In the genomic region with DNA sequence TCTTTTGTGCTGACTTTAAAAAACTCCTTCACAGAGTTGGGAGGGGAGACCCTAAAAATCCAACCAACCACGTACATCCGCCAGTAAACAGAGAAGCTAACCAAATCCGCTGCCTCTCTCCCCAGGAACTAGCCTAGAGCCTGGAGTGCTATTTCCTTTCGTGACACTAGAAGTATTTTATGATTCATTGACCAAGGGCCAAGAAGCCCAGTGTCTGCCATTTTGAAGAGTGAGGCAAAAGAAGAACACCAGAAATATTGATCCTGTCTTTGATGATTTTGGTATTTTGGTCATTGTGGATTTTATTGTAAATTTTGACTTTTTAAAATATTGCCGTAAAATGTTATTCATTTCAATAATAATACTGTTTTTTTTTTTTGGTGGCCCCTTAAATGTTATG, we compare ENCODE assay signal across 2 cellular contexts.
TF ChIP-seq lines count a peak whose summit lies in the region.

No MANE protein-coding gene starts in this region.

TF ChIP-seq in HepG2, 621 proteins besides CTCF, POLR2A, EP300 and RAD21:
- TF ChIP-seq, protein P1, sequence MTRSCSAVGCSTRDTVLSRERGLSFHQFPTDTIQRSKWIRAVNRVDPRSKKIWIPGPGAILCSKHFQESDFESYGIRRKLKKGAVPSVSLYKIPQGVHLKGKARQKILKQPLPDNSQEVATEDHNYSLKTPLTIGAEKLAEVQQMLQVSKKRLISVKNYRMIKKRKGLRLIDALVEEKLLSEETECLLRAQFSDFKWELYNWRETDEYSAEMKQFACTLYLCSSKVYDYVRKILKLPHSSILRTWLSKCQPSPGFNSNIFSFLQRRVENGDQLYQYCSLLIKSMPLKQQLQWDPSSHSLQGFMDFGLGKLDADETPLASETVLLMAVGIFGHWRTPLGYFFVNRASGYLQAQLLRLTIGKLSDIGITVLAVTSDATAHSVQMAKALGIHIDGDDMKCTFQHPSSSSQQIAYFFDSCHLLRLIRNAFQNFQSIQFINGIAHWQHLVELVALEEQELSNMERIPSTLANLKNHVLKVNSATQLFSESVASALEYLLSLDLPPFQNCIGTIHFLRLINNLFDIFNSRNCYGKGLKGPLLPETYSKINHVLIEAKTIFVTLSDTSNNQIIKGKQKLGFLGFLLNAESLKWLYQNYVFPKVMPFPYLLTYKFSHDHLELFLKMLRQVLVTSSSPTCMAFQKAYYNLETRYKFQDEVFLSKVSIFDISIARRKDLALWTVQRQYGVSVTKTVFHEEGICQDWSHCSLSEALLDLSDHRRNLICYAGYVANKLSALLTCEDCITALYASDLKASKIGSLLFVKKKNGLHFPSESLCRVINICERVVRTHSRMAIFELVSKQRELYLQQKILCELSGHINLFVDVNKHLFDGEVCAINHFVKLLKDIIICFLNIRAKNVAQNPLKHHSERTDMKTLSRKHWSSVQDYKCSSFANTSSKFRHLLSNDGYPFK (CRISPR knock-in tag; IDR thresholded peaks at IDR 0.05; ENCODE audit: borderline replicate concordance), result 0 out of 2 replicates have a peak, but pooled peaks have one; percentile 40
- TF ChIP-seq HNRNPL (IDR thresholded peaks at IDR 0.05; ENCODE audit: low read depth, low read length), result no peak
TF ChIP-seq in HepG2: peak in this region for 1.

TF ChIP-seq in H1, 55 proteins besides CTCF, POLR2A, EP300 and RAD21:
- TF ChIP-seq YY1 (IDR thresholded peaks at IDR 0.05; ENCODE audit: low read depth, low read length) (peak; percentile 86), EGR1 (IDR thresholded peaks at IDR 0.05; ENCODE audit: borderline replicate concordance, low read depth, low read length) (no peak), NANOG (IDR thresholded peaks at IDR 0.05; ENCODE audit: insufficient read depth, low read depth, low read length, poor library complexity, severe bottlenecking) (no peak), SIX5 (IDR thresholded peaks at IDR 0.05; ENCODE audit: low read depth, low read length) (no peak)
- TF ChIP-seq, protein P2, sequence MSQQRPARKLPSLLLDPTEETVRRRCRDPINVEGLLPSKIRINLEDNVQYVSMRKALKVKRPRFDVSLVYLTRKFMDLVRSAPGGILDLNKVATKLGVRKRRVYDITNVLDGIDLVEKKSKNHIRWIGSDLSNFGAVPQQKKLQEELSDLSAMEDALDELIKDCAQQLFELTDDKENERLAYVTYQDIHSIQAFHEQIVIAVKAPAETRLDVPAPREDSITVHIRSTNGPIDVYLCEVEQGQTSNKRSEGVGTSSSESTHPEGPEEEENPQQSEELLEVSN (IDR thresholded peaks at IDR 0.05), result no peak
